In genomic region chr20:60295214-60295613, GRCh38 we compare ENCODE assay signal across 16 cellular contexts.
"Had no signal": no experiment of that assay in that cellular context is flagged by ENCODE, and none has a peak within 500 bp of the region (broad histone marks: within the 10 kb centered on the region; RNA-seq: fewer than 3 reads in every experiment).

No MANE protein-coding gene starts in this region.

- FAIRE-seq: islet of Langerhans had no signal

- H3K27me3 ChIP-seq: right atrium auricular region, thyroid gland had no signal

- ATAC-seq: activated CD4-positive, CD25-positive, alpha-beta regulatory T cell treated with anti-CD3 and anti-CD28 coated beads, Interleukin-2, amount 50 U/mL, for 24 hours; effector memory CD8-positive, alpha-beta T cell had no signal

- DNase-seq: activated T-cell treated with anti-CD3 and anti-CD28 coated beads for 4 hours; amniotic stem cell; caudate nucleus; effector memory CD8-positive, alpha-beta T cell; foreskin melanocyte; glutamatergic neuron; hippocampal formation; stimulated activated CD4-positive, alpha-beta T cell treated with anti-CD3 and anti-CD28 coated beads, Interleukin-2, amount 100 ng/mL, for 24 hours; stimulated activated naive CD4-positive, alpha-beta T cell treated with Interleukin-2 at 50 U/mL for 16 hours; T-helper 9 cell; thyroid gland had no signal

- H3K27ac ChIP-seq: prostate gland, right atrium auricular region, thyroid gland had no signal

- H3K9me3 ChIP-seq: prostate gland, thyroid gland had no signal

- H3K4me1 ChIP-seq: right atrium auricular region, thyroid gland had no signal

- H3K36me3 ChIP-seq: prostate gland, right atrium auricular region, thyroid gland had no signal

- H3K4me3 ChIP-seq: lung, prostate gland, right atrium auricular region, thyroid gland had no signal
